In the genomic region with DNA sequence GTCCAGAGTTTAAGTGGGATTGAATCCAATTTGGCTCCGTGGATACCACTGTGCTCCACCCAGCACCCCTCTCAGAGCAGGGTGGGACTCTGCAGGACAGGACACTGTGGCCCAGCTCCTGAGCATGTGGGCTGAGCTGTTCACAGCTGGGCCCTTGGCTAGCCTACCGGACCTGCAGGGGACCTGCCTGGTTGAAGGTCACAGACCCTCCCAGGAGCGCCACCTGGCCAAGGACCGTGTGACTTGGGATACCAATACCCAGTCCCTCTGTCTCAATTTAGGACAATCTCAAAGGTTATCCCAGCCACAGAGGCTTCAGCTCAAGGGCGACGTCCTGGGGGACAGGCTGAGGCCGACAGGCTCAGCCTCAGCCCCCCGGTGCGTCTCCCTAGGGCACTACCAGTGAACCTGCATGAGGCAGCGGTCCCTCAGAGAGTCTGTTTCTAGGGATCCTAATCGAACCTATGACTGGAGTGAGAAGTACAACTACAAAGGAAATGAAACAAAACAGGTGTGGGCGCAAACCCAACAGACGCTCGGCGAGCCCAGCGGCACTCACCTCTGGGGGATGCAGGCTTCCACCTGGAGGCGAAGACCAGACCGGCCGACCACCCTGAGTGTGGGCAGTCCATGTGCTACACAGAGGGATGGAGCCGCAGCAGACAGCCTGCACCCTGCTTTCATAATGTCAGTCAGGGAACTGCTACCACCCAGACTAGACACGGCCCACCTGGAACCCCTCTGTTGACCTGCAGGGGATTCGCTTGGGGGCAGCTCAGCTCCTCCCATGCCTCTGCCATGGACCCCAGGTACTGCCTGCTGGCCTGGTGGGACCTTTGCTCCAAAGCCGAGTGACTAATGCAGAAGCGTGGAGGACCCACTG, we compare ENCODE assay signal across 17 cellular contexts.
DNase-seq lines count a peak whose midpoint lies in the region; ATAC-seq and TF ChIP-seq lines count a peak whose summit lies in the region.
"Had no signal": no experiment of that assay in that cellular context is flagged by ENCODE, and none has a peak within 500 bp of the region (broad histone marks: within the 10 kb centered on the region; RNA-seq: fewer than 3 reads in every experiment).

No MANE protein-coding gene starts in this region.

- no peak overlapping the region for H3K4me3 ChIP-seq in osteoblast (ENCODE audit: insufficient read depth, low read length)
- H3K4me3 ChIP-seq in stomach, result no peak overlapping the region
- no peak overlapping the region for H3K4me3 ChIP-seq in Peyer's patch
- H3K4me3 ChIP-seq: BLaER1 had no signal

- no peak overlapping the region for H3K27ac ChIP-seq in osteoblast (ENCODE audit: low read depth, low read length)
- H3K27ac ChIP-seq in stomach, result peak overlapping the region in 3 of 5 donors; percentile 29 to 37 (median 32)
- H3K27ac ChIP-seq in Peyer's patch, result no peak overlapping the region
- H3K27ac ChIP-seq: 22Rv1, BLaER1 had no signal

- TF ChIP-seq POLR2A in stomach (IDR thresholded peaks at IDR 0.05) (no peak), Peyer's patch (IDR thresholded peaks at IDR 0.05) (no peak)

- no peak for TF ChIP-seq EP300 in stomach (IDR thresholded peaks at IDR 0.05)

- H2AFZ ChIP-seq in osteoblast (ENCODE audit: low read length), result no peak overlapping the region

- 73 to 87% (median 83%) methylated on average over 21 to 24 of the region's 24 CpGs for WGBS in stomach, 5 donors

- DNase-seq in Right ventricle myocardium superior (peak; percentile 13), cardiac septum (ENCODE audit: low spot score) (no peak), osteoblast (ENCODE audit: insufficient read length, low spot score, missing footprints) (peak; percentile 72), stomach (no peak), Peyer's patch (no peak), A172 (ENCODE audit: low spot score) (no peak)
- DNase-seq: CD4-positive, alpha-beta memory T cell; DMS153; DMS79; GDM1; GOT3; HFFc6; IMR-90 had no signal

- ATAC-seq in Right ventricle myocardium superior (ENCODE audit: poor library complexity) (no peak), GM21717 (IDR thresholded peaks at IDR 0.05; ENCODE audit: unreplicated experiment) (no peak)
- ATAC-seq: HCT116 had no signal

- H3K4me1 ChIP-seq in osteoblast (ENCODE audit: insufficient read depth, low read length) (no peaks in the 10 kb centered on the region), stomach (peaks cover 16 to 30% (median 29%) of the 10 kb centered on the region in 4 donors), Peyer's patch (no peaks in the 10 kb centered on the region)

- no peaks in the 10 kb centered on the region for H4K20me1 ChIP-seq in osteoblast (ENCODE audit: insufficient read depth, low read length)
- H4K20me1 ChIP-seq: BLaER1 had no signal

- intact Hi-C loops in Right ventricle myocardium superior (cut with DNase I) (no loop called here), cardiac septum (cut with DNase I) (no loop called here), stomach (cut with DNase I; ENCODE audit: low total_unique reads) (no loop called here)

- no peaks in the 10 kb centered on the region for H3K36me3 ChIP-seq in osteoblast (ENCODE audit: insufficient read depth, low read length)
- H3K36me3 ChIP-seq in stomach, result no peaks in the 10 kb centered on the region
- H3K36me3 ChIP-seq in Peyer's patch, result no peaks in the 10 kb centered on the region
- H3K36me3 ChIP-seq: BLaER1 had no signal

- H3K9me3 ChIP-seq in osteoblast (ENCODE audit: low read depth, low read length), result no peaks in the 10 kb centered on the region
- no peaks in the 10 kb centered on the region for H3K9me3 ChIP-seq in stomach
- no peaks in the 10 kb centered on the region for H3K9me3 ChIP-seq in Peyer's patch
- H3K9me3 ChIP-seq: BLaER1 had no signal

- H3K79me2 ChIP-seq in osteoblast (ENCODE audit: insufficient read depth, low read length), result no peaks in the 10 kb centered on the region

- no peak for TF ChIP-seq CTCF in osteoblast (IDR thresholded peaks at IDR 0.05; ENCODE audit: extremely low read depth, low read depth, low read length)
- no peak for TF ChIP-seq CTCF in stomach (IDR thresholded peaks at IDR 0.05)
- no peak for TF ChIP-seq CTCF in Peyer's patch (IDR thresholded peaks at IDR 0.05)

- H3K4me2 ChIP-seq in osteoblast (ENCODE audit: insufficient read depth, low read length), result no peak overlapping the region
- H3K4me2 ChIP-seq: BLaER1 had no signal

- no peaks in the 10 kb centered on the region for H3K27me3 ChIP-seq in osteoblast (ENCODE audit: insufficient read depth, low read length)
- H3K27me3 ChIP-seq in stomach, result peaks cover 0 to 12% (median 0%) of the 10 kb centered on the region in 3 donors
- no peaks in the 10 kb centered on the region for H3K27me3 ChIP-seq in Peyer's patch
- H3K27me3 ChIP-seq: BLaER1 had no signal

Comparison
In these comparisons a context has a peak if more than half of its experiments do, and no peak if none do; other contexts are left out.
1. DNase-seq: peak in Right ventricle myocardium superior (single experiment) and osteoblast (single experiment); none in cardiac septum (single experiment), stomach (single experiment), Peyer's patch (0 of 3) and A172 (single experiment).
2. H3K27ac ChIP-seq: peak in stomach (3 of 5); none in osteoblast (single experiment) and Peyer's patch (0 of 4).